ENCODE assay signal across 8 cellular contexts in the genomic region with DNA sequence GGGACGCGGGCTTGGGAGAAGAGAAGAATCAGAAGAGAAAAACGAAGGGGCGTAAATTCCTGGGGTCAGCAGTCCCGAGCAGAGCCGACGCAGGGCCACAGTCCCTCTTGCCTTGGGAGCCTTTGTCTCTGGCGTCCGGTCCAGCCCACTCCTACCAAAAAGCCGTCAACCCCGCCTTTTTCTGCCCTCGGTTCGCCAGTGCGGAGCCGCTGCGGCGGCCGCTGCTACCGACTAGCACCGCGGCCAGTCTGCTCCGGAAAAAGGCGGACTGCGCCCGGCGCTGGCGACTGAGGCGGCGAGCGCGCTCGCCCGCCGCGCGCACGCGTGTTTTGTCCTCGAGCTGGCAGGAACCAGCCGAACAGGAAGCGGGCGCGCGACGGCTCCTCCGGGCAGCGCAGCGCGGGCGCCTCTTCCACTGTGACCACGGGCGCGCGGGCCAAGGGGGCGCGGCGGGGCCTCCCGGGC. TPM values are rescaled to one million over a fixed set of nuclear protein-coding genes. Genes with fewer than 3 reads are reported as not detected.
A peak's percentile ranks its signal among the peaks of the same experiment; 100 is the strongest.
DNase-seq lines count a peak whose midpoint lies in the region; ATAC-seq and TF ChIP-seq lines count a peak whose summit lies in the region.

No MANE protein-coding gene starts in this region.

- peak; percentile 7 to 48 (median 10) for TF ChIP-seq POLR2A in spleen (IDR thresholded peaks at IDR 0.05)

- no peaks in the 10 kb centered on the region for H3K27me3 ChIP-seq in HUES64 (ENCODE audit: insufficient read depth, low read length)
- no peaks in the 10 kb centered on the region for H3K27me3 ChIP-seq in iPS-18a (ENCODE audit: control insufficient read depth, insufficient read depth, low read length)
- no peaks in the 10 kb centered on the region for H3K27me3 ChIP-seq in spleen (replicated peaks in 1 of 7)

- no peaks in the 10 kb centered on the region for H3K9me3 Mint-ChIP-seq in activated naive CD8-positive, alpha-beta T cell treated with anti-CD3 and anti-CD28 coated beads, Interleukin-2, amount 10 ng/mL, durations not matched to agents 7 days and 5 days

- H3K36me3 Mint-ChIP-seq in activated naive CD8-positive, alpha-beta T cell treated with anti-CD3 and anti-CD28 coated beads, Interleukin-2, amount 10 ng/mL, durations not matched to agents 7 days and 5 days, result peaks cover 56% of the 10 kb centered on the region

- H3K9ac ChIP-seq in HUES64 (ENCODE audit: low read depth, low read length) (peak overlapping the region; percentile 100), iPS-18a (ENCODE audit: low read length) (peak overlapping the region; percentile 100)

- H3K4me3 Mint-ChIP-seq in activated naive CD8-positive, alpha-beta T cell treated with anti-CD3 and anti-CD28 coated beads, Interleukin-2, amount 10 ng/mL, durations not matched to agents 7 days and 5 days, result peak overlapping the region; percentile 98

- no peaks in the 10 kb centered on the region for H3K27me3 Mint-ChIP-seq in activated naive CD8-positive, alpha-beta T cell treated with anti-CD3 and anti-CD28 coated beads, Interleukin-2, amount 10 ng/mL, durations not matched to agents 7 days and 5 days

- H3K36me3 ChIP-seq in HUES64 (ENCODE audit: insufficient read depth, low read length), result peaks cover 54% of the 10 kb centered on the region
- peaks cover 42% of the 10 kb centered on the region for H3K36me3 ChIP-seq in iPS-18a (ENCODE audit: control insufficient read depth, low read depth, low read length)
- H3K36me3 ChIP-seq in spleen, result peaks cover 0 to 39% (median 25%) of the 10 kb centered on the region in 6 donors

- H3K4me3 ChIP-seq in AG09309 (ENCODE audit: control insufficient read depth, low read depth, low read length) (peak overlapping the region; percentile 98), HUES64 (ENCODE audit: low read length) (peak overlapping the region; percentile 100), iPS-18a (ENCODE audit: low read length) (peak overlapping the region; percentile 93), spleen (peak overlapping the region; percentile 83 to 98 (median 95))

- no peak for TF ChIP-seq CTCF in AG09309 (IDR thresholded peaks at IDR 0.05; ENCODE audit: control insufficient read depth, insufficient read depth, low read depth, low read length, missing control alignments)
- TF ChIP-seq CTCF in spleen (IDR thresholded peaks at IDR 0.05 in 8 of 11, conservative IDR thresholded peaks at IDR 0.05 in 3 of 11), result peak in 7 of 11 experiments; percentile 1 to 61 (median 42)

- ATAC-seq in GM19025 (IDR thresholded peaks at IDR 0.05; ENCODE audit: low read depth, unreplicated experiment) (peak; percentile 17), GM21825 (IDR thresholded peaks at IDR 0.05; ENCODE audit: unreplicated experiment) (no peak)
- ATAC-seq in activated naive CD8-positive, alpha-beta T cell treated with anti-CD3 and anti-CD28 coated beads, Interleukin-2, amount 10 ng/mL, durations not matched to agents 7 days and 5 days (ENCODE audit: low read depth), result peak; percentile 40

- WGBS in HUES64, result under 1% methylated on average over 58 of the region's 58 CpGs
- 0 to 1% (median 0%) methylated on average over 39 to 58 of the region's 58 CpGs for whole genome bisulfite sequencing in spleen, 5 donors

- H3K27ac ChIP-seq in HUES64 (ENCODE audit: low read depth, low read length) (peak overlapping the region; percentile 100), iPS-18a (ENCODE audit: low read length) (peak overlapping the region; percentile 87), spleen (peak overlapping the region; percentile 97 to 100 (median 100))

- POLR2A ChIA-PET in activated naive CD8-positive, alpha-beta T cell treated with anti-CD3 and anti-CD28 coated beads, Interleukin-2, amount 10 ng/mL, durations not matched to agents 7 days and 5 days (lab: Charles Lee), result interaction anchor here (0.7 to 5.5 kb wide), 25 partner anchors 10 to 1026 kb away, joined by 3 to 95 read pairs (median 5); partner anchors contain the start of genes COPS4, COQ2, HELQ and HNRNPD

- intact Hi-C loops in spleen (cut with DNase I; ENCODE audit: low total_unique reads), result loop anchor here (5.0 kb wide), 1 partner anchor 57 kb away; the partner anchor contains the start of gene HNRNPD

- H3K27ac Mint-ChIP-seq in activated naive CD8-positive, alpha-beta T cell treated with anti-CD3 and anti-CD28 coated beads, Interleukin-2, amount 10 ng/mL, durations not matched to agents 7 days and 5 days, result peak overlapping the region; percentile 95

- no peak for DNase-seq in AG09309 (ENCODE audit: low read depth)
- no peak for DNase-seq in activated naive CD8-positive, alpha-beta T cell treated with anti-CD3 and anti-CD28 coated beads, Interleukin-2, amount 10 ng/mL, durations not matched to agents 7 days and 5 days
- peak; percentile 98 for DNase-seq in spleen
- DNase-seq in central memory CD4-positive, alpha-beta T cell, result no peak

- no peaks in the 10 kb centered on the region for H3K9me3 ChIP-seq in HUES64 (ENCODE audit: insufficient read depth, low read depth, low read length)
- H3K9me3 ChIP-seq in iPS-18a (ENCODE audit: control insufficient read depth, low read depth, low read length), result no peaks in the 10 kb centered on the region
- no peaks in the 10 kb centered on the region for H3K9me3 ChIP-seq in spleen

- peaks cover 24% of the 10 kb centered on the region for H3K4me1 ChIP-seq in HUES64 (ENCODE audit: insufficient read depth, low read length)
- H3K4me1 ChIP-seq in iPS-18a (ENCODE audit: control insufficient read depth, low read depth, low read length), result peaks cover 12% of the 10 kb centered on the region
- H3K4me1 ChIP-seq in spleen, result peaks cover 41 to 77% (median 61%) of the 10 kb centered on the region in 6 donors

- peaks cover 54% of the 10 kb centered on the region for H3K4me1 Mint-ChIP-seq in activated naive CD8-positive, alpha-beta T cell treated with anti-CD3 and anti-CD28 coated beads, Interleukin-2, amount 10 ng/mL, durations not matched to agents 7 days and 5 days

RNA-seq across cellular contexts. Expression of gene HNRNPDL, which starts 0.5 kb away (rescaled TPM):
- 382 TPM for polyA plus RNA-seq in HUES64 (2013, experiment 1 of 2)
- polyA plus RNA-seq in HUES64 (2013, experiment 2 of 2), result 380 TPM
- total RNA-seq in activated naive CD8-positive, alpha-beta T cell treated with anti-CD3 and anti-CD28 coated beads, Interleukin-2, amount 10 ng/mL, durations not matched to agents 7 days and 5 days, result 100 to 1,000 TPM; 319 to 331 TPM
- total RNA-seq in spleen, result 100 to 1,000 TPM; 164 to 229 (median 195) TPM
- 100 to 1,000 TPM; 215 to 226 (median 218) TPM for polyA plus RNA-seq in spleen

RNA-seq across cellular contexts. Expression of gene ENOPH1, which starts 0.6 kb away (rescaled TPM):
- 70.7 TPM for polyA plus RNA-seq in HUES64 (2013, experiment 1 of 2)
- 70.8 TPM for polyA plus RNA-seq in HUES64 (2013, experiment 2 of 2)
- 10 to 100 TPM; 36.3 to 37.6 TPM for total RNA-seq in activated naive CD8-positive, alpha-beta T cell treated with anti-CD3 and anti-CD28 coated beads, Interleukin-2, amount 10 ng/mL, durations not matched to agents 7 days and 5 days
- total RNA-seq in spleen, result 10 to 100 TPM; 21.6 to 34.4 (median 27.6) TPM
- polyA plus RNA-seq in spleen, result 10 to 100 TPM; 28.6 to 35.9 (median 34.9) TPM

RNA-seq across cellular contexts. Expression of gene HNRNPD, which starts 56.0 kb away (rescaled TPM):
- 446 TPM for polyA plus RNA-seq in HUES64 (2013, experiment 1 of 2)
- polyA plus RNA-seq in HUES64 (2013, experiment 2 of 2), result 473 TPM
- 100 to 1,000 TPM; 356 to 360 TPM for total RNA-seq in activated naive CD8-positive, alpha-beta T cell treated with anti-CD3 and anti-CD28 coated beads, Interleukin-2, amount 10 ng/mL, durations not matched to agents 7 days and 5 days
- total RNA-seq in spleen, result 100 to 1,000 TPM; 135 to 208 (median 192) TPM
- 100 to 1,000 TPM; 164 to 200 (median 174) TPM for polyA plus RNA-seq in spleen
